In genomic region chr17:56596741-56597494, GRCh38 we compare ENCODE assay signal across 8 cellular contexts. TPM values are rescaled to one million over a fixed set of nuclear protein-coding genes. Genes with fewer than 3 reads are reported as not detected.
DNase-seq lines count a peak whose midpoint lies in the region; ATAC-seq and TF ChIP-seq lines count a peak whose summit lies in the region.

No MANE protein-coding gene starts in this region.

- CTCF ChIA-PET in WTC11 (lab: Charles Lee): interaction anchor here (0.6 to 4.4 kb wide), 12 partner anchors 19 to 183 kb away, joined by 3 to 15 read pairs (median 4); no protein-coding TSS in a partner anchor

- peaks cover 9% of the 10 kb centered on the region for H3K4me1 ChIP-seq in iPS-18a (ENCODE audit: control insufficient read depth, low read depth, low read length)
- H3K4me1 ChIP-seq in suprapubic skin: peaks cover 55% of the 10 kb centered on the region

- H3K27ac Mint-ChIP-seq in activated CD4-positive, alpha-beta T cell treated with anti-CD3 and anti-CD28 coated beads, Interleukin-2, amount 10 ng/mL, durations not matched to agents 24 days and 14 days: no peak overlapping the region
- no peak overlapping the region for H3K27ac Mint-ChIP-seq in WTC11

- H3K36me3 ChIP-seq in iPS-18a (ENCODE audit: control insufficient read depth, low read depth, low read length): no peaks in the 10 kb centered on the region
- H3K36me3 ChIP-seq in suprapubic skin: no peaks in the 10 kb centered on the region

- H3K4me3 ChIP-seq in iPS-18a (ENCODE audit: low read length) (peak overlapping the region; percentile 91), suprapubic skin (peak overlapping the region; percentile 39)

- WGBS in suprapubic skin: 2% methylated on average over 37 of the region's 37 CpGs

- peaks cover 66% of the 10 kb centered on the region for H3K27me3 ChIP-seq in iPS-18a (ENCODE audit: control insufficient read depth, insufficient read depth, low read length)
- H3K27me3 ChIP-seq in suprapubic skin: peaks cover 97% of the 10 kb centered on the region

- no peak for TF ChIP-seq EP300 in suprapubic skin (IDR thresholded peaks at IDR 0.05)

- H3K27ac ChIP-seq in iPS-18a (ENCODE audit: low read length): no peak overlapping the region
- no peak overlapping the region for H3K27ac ChIP-seq in suprapubic skin

- TF ChIP-seq POLR2A in suprapubic skin (IDR thresholded peaks at IDR 0.05): no peak

- H3K4me1 Mint-ChIP-seq in activated CD4-positive, alpha-beta T cell treated with anti-CD3 and anti-CD28 coated beads, Interleukin-2, amount 10 ng/mL, durations not matched to agents 24 days and 14 days: peaks cover 22% of the 10 kb centered on the region
- H3K4me1 Mint-ChIP-seq in WTC11: peaks cover 26% of the 10 kb centered on the region

- no peak for TF ChIP-seq CTCF in WTC11 (IDR thresholded peaks at IDR 0.05)
- no peak for TF ChIP-seq CTCF in suprapubic skin (IDR thresholded peaks at IDR 0.05)

- H3K36me3 Mint-ChIP-seq in activated CD4-positive, alpha-beta T cell treated with anti-CD3 and anti-CD28 coated beads, Interleukin-2, amount 10 ng/mL, durations not matched to agents 24 days and 14 days (ENCODE audit: low read depth): no peaks in the 10 kb centered on the region
- H3K36me3 Mint-ChIP-seq in WTC11: no peaks in the 10 kb centered on the region

- peak overlapping the region; percentile 32 for H3K9ac ChIP-seq in iPS-18a (ENCODE audit: low read length)

- DNase-seq in activated CD4-positive, alpha-beta T cell treated with anti-CD3 and anti-CD28 coated beads, Interleukin-2, amount 10 ng/mL, durations not matched to agents 24 days and 14 days: no peak
- no peak for DNase-seq in activated CD4-positive, alpha-beta T cell treated with anti-CD3 and anti-CD28 coated beads, Interleukin-2, amount 50 U/mL, for 4 hours
- peak; percentile 65 for DNase-seq in WTC11 (ENCODE audit: low spot score)
- DNase-seq in suprapubic skin (ENCODE audit: low spot score in 2 of 2): no peak

- H3K9me3 Mint-ChIP-seq in activated CD4-positive, alpha-beta T cell treated with anti-CD3 and anti-CD28 coated beads, Interleukin-2, amount 10 ng/mL, durations not matched to agents 24 days and 14 days: no peaks in the 10 kb centered on the region
- H3K9me3 Mint-ChIP-seq in WTC11: no peaks in the 10 kb centered on the region

- ATAC-seq in WTC11 (no peak), HG03354 (IDR thresholded peaks at IDR 0.05; ENCODE audit: poor library complexity, severe bottlenecking, unreplicated experiment) (no peak), HG02870 (IDR thresholded peaks at IDR 0.05; ENCODE audit: unreplicated experiment) (no peak), HG03469 (IDR thresholded peaks at IDR 0.05; ENCODE audit: unreplicated experiment) (no peak)

- H3K4me3 Mint-ChIP-seq in activated CD4-positive, alpha-beta T cell treated with anti-CD3 and anti-CD28 coated beads, Interleukin-2, amount 10 ng/mL, durations not matched to agents 24 days and 14 days: peak overlapping the region; percentile 79
- peak overlapping the region; percentile 88 for H3K4me3 Mint-ChIP-seq in WTC11

- peaks cover 44% of the 10 kb centered on the region for H3K27me3 Mint-ChIP-seq in activated CD4-positive, alpha-beta T cell treated with anti-CD3 and anti-CD28 coated beads, Interleukin-2, amount 10 ng/mL, durations not matched to agents 24 days and 14 days
- H3K27me3 Mint-ChIP-seq in WTC11 (ENCODE audit: low read depth): peaks cover 50% of the 10 kb centered on the region

- intact Hi-C loops in activated CD4-positive, alpha-beta T cell treated with anti-CD3 and anti-CD28 coated beads, Interleukin-2, amount 10 ng/mL, durations not matched to agents 24 days and 14 days (cut with micrococcal nuclease): loop anchor here (10.0 kb wide), 1 partner anchor 348 kb away; no protein-coding TSS in a partner anchor

- no peaks in the 10 kb centered on the region for H3K9me3 ChIP-seq in iPS-18a (ENCODE audit: control insufficient read depth, low read depth, low read length)
- no peaks in the 10 kb centered on the region for H3K9me3 ChIP-seq in suprapubic skin

- POLR2A ChIA-PET in WTC11 (lab: Charles Lee): no interaction called here

TF ChIP-seq in WTC11, 78 proteins besides CTCF, POLR2A, EP300 and RAD21:
- no peak for TF ChIP-seq SP1 (CRISPR knock-in tag; conservative IDR thresholded peaks at IDR 0.05)
- no peak for TF ChIP-seq ZNF423 (CRISPR knock-in tag; IDR thresholded peaks at IDR 0.05)
- TF ChIP-seq NFYB (CRISPR knock-in tag; conservative IDR thresholded peaks at IDR 0.05; ENCODE audit: low read depth): no peak
- TF ChIP-seq ZNF263 (CRISPR knock-in tag; IDR thresholded peaks at IDR 0.05; ENCODE audit: low read depth): no peak

RNA-seq across cellular contexts. Expression of gene NOG, which starts 3.4 kb away (rescaled TPM):
- 0.09 and 0.21 TPM in 2 replicates for total RNA-seq in activated CD4-positive, alpha-beta T cell treated with anti-CD3 and anti-CD28 coated beads, Interleukin-2, amount 10 ng/mL, durations not matched to agents 24 days and 14 days
- total RNA-seq in WTC11 (2021) (0.89 to 1.2 TPM (median 1.1 TPM) in 3 replicates), suprapubic skin (1 to 10 TPM in 1 of 4 donors, under 1 TPM in 1, not detected in 2; 0.30 to 1.0 TPM)
